In genomic region chr11:62542750-62543567, GRCh38 we compare ENCODE assay signal across 8 cellular contexts. TPM values are rescaled to one million over a fixed set of nuclear protein-coding genes. Genes with fewer than 3 reads are reported as not detected.
DNase-seq lines count a peak whose midpoint lies in the region; ATAC-seq and TF ChIP-seq lines count a peak whose summit lies in the region.

No MANE protein-coding gene starts in this region.

- TF ChIP-seq CTCF in SU-DHL-6 (IDR thresholded peaks at IDR 0.05; ENCODE audit: insufficient read depth, low read length, poor library complexity, severe bottlenecking), result peak; percentile 86

- peak; percentile 61 for DNase-seq in NCI-H345 (lab: John Stamatoyannopoulos, UW)
- DNase-seq in NCI-H345 treated with DMSO at 0.1 percent for 48 hours (lab: John Stamatoyannopoulos, UW; ENCODE audit: unreplicated experiment), result no peak
- peak; percentile 89 for DNase-seq in Karpas-422
- DNase-seq in Right ventricle myocardium superior, result peak; percentile 91
- peak; percentile 79 to 84 for DNase-seq in trophoblast cell
- DNase-seq in pons (ENCODE audit: low spot score), result no peak

- intact Hi-C loops in Right ventricle myocardium superior (cut with DNase I), result loop anchor here (5.0 kb wide), 2 partner anchors 36 to 116 kb away; no protein-coding TSS in a partner anchor

- H3K36me3 ChIP-seq in Karpas-422 (ENCODE audit: insufficient read depth, low read length) (no peaks in the 10 kb centered on the region), SU-DHL-6 (ENCODE audit: low read length) (no peaks in the 10 kb centered on the region), trophoblast cell (ENCODE audit: control insufficient read depth in 1 of 2, insufficient read depth in 2 of 2, low read length in 2 of 2) (peaks cover 50 to 51% of the 10 kb centered on the region in 2 experiments)

- peak overlapping the region; percentile 73; the same call in 1 of the 2 replicates for H2AFZ ChIP-seq in Karpas-422 (ENCODE audit: low read length)
- H2AFZ ChIP-seq in SU-DHL-6 (ENCODE audit: low read depth, low read length, severe bottlenecking), result no peak overlapping the region
- no peak overlapping the region for H2AFZ ChIP-seq in trophoblast cell (ENCODE audit: insufficient read depth, low read length, poor library complexity)

- peak overlapping the region; percentile 43 for H4K8ac ChIP-seq in trophoblast cell (ENCODE audit: low read depth, low read length)

- H2BK120ac ChIP-seq in trophoblast cell (ENCODE audit: insufficient read depth, low read length, poor library complexity), result peak overlapping the region; percentile 9

- H3K4ac ChIP-seq in trophoblast cell (ENCODE audit: low read depth, low read length), result peak overlapping the region; percentile 92

- peaks cover 54% of the 10 kb centered on the region for H3K79me1 ChIP-seq in trophoblast cell (ENCODE audit: low read length)

- no peaks in the 10 kb centered on the region for H3K9me2 ChIP-seq in Karpas-422 (replicated peaks; ENCODE audit: insufficient read depth, low read length)
- no peaks in the 10 kb centered on the region for H3K9me2 ChIP-seq in SU-DHL-6 (replicated peaks; ENCODE audit: insufficient read depth, low read length)

- H3K4me3 ChIP-seq in Karpas-422 (ENCODE audit: low read length) (no peak overlapping the region), SU-DHL-6 (ENCODE audit: insufficient read depth, low read length, poor library complexity, severe bottlenecking) (no peak overlapping the region), trophoblast cell (ENCODE audit: low read depth, low read length) (peak overlapping the region; percentile 96)

- no peak overlapping the region for H3K23ac ChIP-seq in trophoblast cell (ENCODE audit: low read length)

- 5 to 19% (median 7%) methylated on average over 25 to 30 of the region's 30 CpGs for WGBS in adipose tissue, 3 donors
- WGBS in trophoblast cell (ENCODE audit: extremely low coverage, insufficient coverage, insufficient read length), result no CpG with 5 or more reads among the region's 30 CpGs

- H3K4me2 ChIP-seq in Karpas-422 (ENCODE audit: low read depth, low read length, poor library complexity, severe bottlenecking) (peak overlapping the region; percentile 17), SU-DHL-6 (ENCODE audit: low read depth, low read length, poor library complexity, severe bottlenecking) (no peak overlapping the region), trophoblast cell (ENCODE audit: low read length) (peak overlapping the region; percentile 63)

- peak; percentile 34 for ATAC-seq in Right ventricle myocardium superior (ENCODE audit: poor library complexity)

- H4K20me1 ChIP-seq in Karpas-422 (ENCODE audit: insufficient read depth, low read depth, low read length) (no peaks in the 10 kb centered on the region), SU-DHL-6 (ENCODE audit: low read depth, low read length) (no peaks in the 10 kb centered on the region)

- peak overlapping the region; percentile 92 for H4K91ac ChIP-seq in trophoblast cell (ENCODE audit: low read depth, low read length)

- no peaks in the 10 kb centered on the region for H3F3A ChIP-seq in SU-DHL-6 (ENCODE audit: insufficient read depth)

- H2BK5ac ChIP-seq in trophoblast cell (ENCODE audit: low read depth, low read length, poor library complexity), result peak overlapping the region; percentile 47

- H2AK5ac ChIP-seq in trophoblast cell (ENCODE audit: low read length), result peak overlapping the region; percentile 9

- H4K12ac ChIP-seq in trophoblast cell (ENCODE audit: low read depth, low read length), result no peak overlapping the region

- H3K9ac ChIP-seq in Karpas-422 (ENCODE audit: low read length), result no peak overlapping the region
- H3K9ac ChIP-seq in SU-DHL-6 (ENCODE audit: low read length), result no peak overlapping the region
- H3K9ac ChIP-seq in trophoblast cell (ENCODE audit: low read length), result peak overlapping the region; percentile 97

- peak overlapping the region; percentile 14 for H2BK12ac ChIP-seq in trophoblast cell (ENCODE audit: low read length)

- no peaks in the 10 kb centered on the region for H3K9me3 ChIP-seq in Karpas-422 (ENCODE audit: low read length)
- H3K9me3 ChIP-seq in SU-DHL-6 (ENCODE audit: insufficient read depth, low read length), result no peaks in the 10 kb centered on the region
- peaks cover 6% of the 10 kb centered on the region for H3K9me3 ChIP-seq in trophoblast cell (ENCODE audit: insufficient read depth, low read depth, low read length)

- H3K27me3 ChIP-seq in Karpas-422 (ENCODE audit: low read length), result no peaks in the 10 kb centered on the region
- H3K27me3 ChIP-seq in SU-DHL-6 (ENCODE audit: low read length), result no peaks in the 10 kb centered on the region
- no peaks in the 10 kb centered on the region for H3K27me3 ChIP-seq in trophoblast cell (ENCODE audit: insufficient read depth, low read length)

- H3K4me1 ChIP-seq in Karpas-422 (ENCODE audit: low read length), result peaks cover 15% of the 10 kb centered on the region
- H3K4me1 ChIP-seq in trophoblast cell (ENCODE audit: control insufficient read depth in 1 of 2, insufficient read depth in 2 of 2, low read length in 2 of 2), result peaks cover 39 to 53% of the 10 kb centered on the region in 2 experiments

- H3K27ac ChIP-seq in Karpas-422 (ENCODE audit: low read length), result no peak overlapping the region
- no peak overlapping the region for H3K27ac ChIP-seq in SU-DHL-6 (ENCODE audit: low read depth, low read length)
- H3K27ac ChIP-seq in adipose tissue (ENCODE audit: low read depth, low read length), result peak overlapping the region; percentile 51
- H3K27ac ChIP-seq in trophoblast cell (ENCODE audit: low read depth, low read length), result peak overlapping the region; percentile 98

- H3K79me2 ChIP-seq in Karpas-422 (ENCODE audit: low read length) (no peaks in the 10 kb centered on the region), SU-DHL-6 (ENCODE audit: insufficient read depth, low read length) (no peaks in the 10 kb centered on the region), trophoblast cell (ENCODE audit: control insufficient read depth, insufficient read depth, low read length, poor library complexity) (peaks cover 91% of the 10 kb centered on the region)

- H3K14ac ChIP-seq in trophoblast cell (ENCODE audit: low read length), result peak overlapping the region; percentile 45

- H3K18ac ChIP-seq in trophoblast cell (ENCODE audit: low read length), result peak overlapping the region; percentile 34

RNA-seq across cellular contexts. Expression of gene AHNAK, which starts 3.6 kb away (rescaled TPM):
- total RNA-seq in Karpas-422 (2014; rRNA removed; shearing (Covaris generic); ENCODE audit: low replicate concordance), result under 0.01 and 0.34 TPM in 2 replicates
- polyA plus RNA-seq in adipose tissue, result 100 to 1,000 TPM in 2 of 3 donors, 10 to 100 TPM in 1; 27.1 to 199 (median 193) TPM
- total RNA-seq in Right ventricle myocardium superior, result 318 TPM
- polyA plus RNA-seq in trophoblast cell (2013), result 191 and 221 TPM in 2 replicates

RNA-seq across cellular contexts. Expression of gene EEF1G, which starts 30.7 kb away (rescaled TPM):
- 1,351 and 2,115 TPM in 2 replicates for total RNA-seq in Karpas-422 (2014; rRNA removed; shearing (Covaris generic); ENCODE audit: low replicate concordance)
- 1,000 to 10,000 TPM; 1,025 to 2,248 (median 1,633) TPM for polyA plus RNA-seq in adipose tissue
- total RNA-seq in Right ventricle myocardium superior, result 794 TPM
- polyA plus RNA-seq in trophoblast cell (2013), result 1,102 and 1,140 TPM in 2 replicates

RNA-seq across cellular contexts. Expression of gene TUT1, which starts 48.4 kb away (rescaled TPM):
- total RNA-seq in Karpas-422 (2014; rRNA removed; shearing (Covaris generic); ENCODE audit: low replicate concordance), result 8.1 and 17.3 TPM in 2 replicates
- 10 to 100 TPM; 15.8 to 16.2 (median 15.9) TPM for polyA plus RNA-seq in adipose tissue
- 14.7 TPM for total RNA-seq in Right ventricle myocardium superior
- polyA plus RNA-seq in trophoblast cell (2013), result 11.3 and 11.8 TPM in 2 replicates

RNA-seq across cellular contexts. Expression of gene MTA2, which starts 58.7 kb away (rescaled TPM):
- total RNA-seq in Karpas-422 (2014; rRNA removed; shearing (Covaris generic); ENCODE audit: low replicate concordance), result 60.2 and 89.3 TPM in 2 replicates
- polyA plus RNA-seq in adipose tissue, result 10 to 100 TPM; 17.3 to 72.4 (median 48.1) TPM
- 28.2 TPM for total RNA-seq in Right ventricle myocardium superior
- 70.5 and 71.0 TPM in 2 replicates for polyA plus RNA-seq in trophoblast cell (2013)

Comparison
In these comparisons a context has a peak if more than half of its experiments do, and no peak if none do; other contexts are left out.
1. DNase-seq: peak in NCI-H345 (single experiment), Karpas-422 (single experiment), Right ventricle myocardium superior (single experiment) and trophoblast cell (2 of 2); none in NCI-H345 treated with DMSO at 0.1 percent for 48 hours (single experiment) and pons (single experiment).
2. H3K27ac ChIP-seq: peak in adipose tissue (single experiment) and trophoblast cell (single experiment); none in Karpas-422 (single experiment) and SU-DHL-6 (single experiment).
3. RNA of gene AHNAK, which starts 3.6 kb away (total RNA-seq): 318 TPM in Right ventricle myocardium superior (single experiment); under 0.01 to 0.34 TPM in Karpas-422; every median in the first group is over 100 times any median in the second.